Comparison of ENCODE assay signal across 8 cellular contexts in the genomic region with DNA sequence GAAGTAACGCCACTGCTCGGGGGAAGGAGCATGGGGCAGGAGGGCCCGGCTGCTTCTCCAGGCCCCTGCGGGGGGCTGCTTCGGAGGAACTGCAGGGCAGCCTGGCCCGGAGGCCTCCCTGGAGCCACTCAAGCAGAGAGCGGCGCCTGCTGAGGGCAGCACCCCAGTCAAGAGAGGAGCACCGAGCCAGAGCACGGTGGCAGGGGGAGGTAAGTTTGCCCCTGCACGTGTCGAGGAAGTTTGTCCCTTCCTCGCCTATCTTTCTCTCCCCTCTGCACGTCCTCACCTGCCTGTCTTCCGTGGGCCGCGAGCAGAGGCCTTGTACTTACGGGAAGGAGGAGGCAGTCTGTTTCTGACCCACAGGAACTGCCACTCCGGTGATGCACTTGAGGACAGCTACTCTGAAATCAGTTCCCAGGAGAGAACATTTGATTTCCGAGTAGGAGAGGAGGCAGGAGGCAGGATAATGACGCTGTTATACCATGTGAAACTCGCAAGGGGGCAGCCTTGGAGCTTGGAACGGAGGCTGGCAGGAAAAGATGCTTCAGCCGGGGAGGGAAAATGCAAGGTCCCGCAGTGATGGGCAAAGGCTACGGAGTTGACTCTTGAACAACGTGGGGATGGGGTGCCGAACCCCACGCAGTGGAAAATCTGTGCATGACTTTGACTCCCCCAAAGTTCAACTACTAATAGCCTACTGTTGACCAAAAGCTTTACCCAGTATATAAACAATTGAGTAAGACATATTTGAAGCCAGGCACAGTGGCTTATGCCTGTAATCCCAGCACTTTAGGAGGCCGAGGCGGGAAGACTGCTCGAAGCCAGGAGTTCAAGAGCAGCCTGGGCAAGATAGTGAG. TPM values are rescaled to one million over a fixed set of nuclear protein-coding genes. Genes with fewer than 3 reads are reported as not detected.
DNase-seq lines count a peak whose midpoint lies in the region; ATAC-seq and TF ChIP-seq lines count a peak whose summit lies in the region.

No MANE protein-coding gene starts in this region.

- ATAC-seq in activated T-helper 17 cell treated with anti-CD3 and anti-CD28 coated beads, Interleukin-2, amount 50 U/mL, for 72 hours (replicated peaks) = peak; percentile 69

- H3K4me1 ChIP-seq in DOHH2 (ENCODE audit: control insufficient read depth, low read length) (peaks cover 62% of the 10 kb centered on the region), neutrophil (ENCODE audit: control insufficient read depth in 1 of 2, insufficient read depth in 1 of 2, low read depth in 1 of 2, low read length in 1 of 2) (peaks cover 33 to 45% of the 10 kb centered on the region in 2 experiments)

- H3K9me2 ChIP-seq in DOHH2 (replicated peaks; ENCODE audit: control insufficient read depth, low read length) = no peaks in the 10 kb centered on the region

- H3K9me3 Mint-ChIP-seq in activated T-helper 17 cell treated with anti-CD3 and anti-CD28 coated beads, Interleukin-2, amount 50 U/mL, for 72 hours = no peaks in the 10 kb centered on the region

- peaks cover 14% of the 10 kb centered on the region for H3K27me3 ChIP-seq in DOHH2 (ENCODE audit: control insufficient read depth, low read length)
- H3K27me3 ChIP-seq in neutrophil = no peaks in the 10 kb centered on the region

- H3F3A ChIP-seq in DOHH2 (ENCODE audit: control insufficient read depth, insufficient read depth) = peaks cover 19% of the 10 kb centered on the region

- no peaks in the 10 kb centered on the region for H3K36me3 Mint-ChIP-seq in activated T-helper 17 cell treated with anti-CD3 and anti-CD28 coated beads, Interleukin-2, amount 50 U/mL, for 72 hours (ENCODE audit: low read depth)

- H3K4me1 Mint-ChIP-seq in activated T-helper 17 cell treated with anti-CD3 and anti-CD28 coated beads, Interleukin-2, amount 50 U/mL, for 72 hours = peaks cover 15% of the 10 kb centered on the region

- peak overlapping the region; percentile 61 for H3K4me2 ChIP-seq in DOHH2 (ENCODE audit: low read length)

- 0 out of 2 replicates have a peak, but pooled peaks cover 3% of the 10 kb centered on the region for H4K20me1 ChIP-seq in DOHH2 (ENCODE audit: control insufficient read depth, insufficient read depth, low read depth, low read length)

- peak; percentile 81 for DNase-seq in RKO (ENCODE audit: low spot score)
- DNase-seq in foreskin fibroblast = peak; percentile 71 to 89
- peak; percentile 91 for DNase-seq in superior temporal gyrus (ENCODE audit: extremely low spot score)
- DNase-seq in GOT3 (lab: John Stamatoyannopoulos, UW) = no peak

- peak overlapping the region; percentile 64 for H3K27ac Mint-ChIP-seq in activated T-helper 17 cell treated with anti-CD3 and anti-CD28 coated beads, Interleukin-2, amount 50 U/mL, for 72 hours

- H3K4me3 ChIP-seq in DOHH2 (ENCODE audit: low read length) = peak overlapping the region; percentile 44
- H3K4me3 ChIP-seq in foreskin fibroblast (ENCODE audit: low read depth in 1 of 2, low read length in 2 of 2) = no peak overlapping the region
- H3K4me3 ChIP-seq in neutrophil (ENCODE audit: low read depth in 1 of 2, low read length in 1 of 2) = no peak overlapping the region

- H3K27ac ChIP-seq in DOHH2 (ENCODE audit: low read depth, low read length) (peak overlapping the region; percentile 48), neutrophil (no peak overlapping the region)

- peak overlapping the region; percentile 48 for H3K4me3 Mint-ChIP-seq in activated T-helper 17 cell treated with anti-CD3 and anti-CD28 coated beads, Interleukin-2, amount 50 U/mL, for 72 hours

- peaks cover 8% of the 10 kb centered on the region for H3K36me3 ChIP-seq in DOHH2 (ENCODE audit: control insufficient read depth, low read length)
- H3K36me3 ChIP-seq in neutrophil = no peaks in the 10 kb centered on the region

- no peaks in the 10 kb centered on the region for H3K79me2 ChIP-seq in DOHH2 (ENCODE audit: control insufficient read depth, low read length)

- H3K9me3 ChIP-seq in DOHH2 (ENCODE audit: control insufficient read depth, insufficient read depth, low read length) = no peaks in the 10 kb centered on the region
- no peaks in the 10 kb centered on the region for H3K9me3 ChIP-seq in neutrophil

- TF ChIP-seq CTCF in DOHH2 (IDR thresholded peaks at IDR 0.05; ENCODE audit: low read depth, low read length, poor library complexity, severe bottlenecking) (peak; percentile 84), LNCAP (IDR thresholded peaks at IDR 0.05) (peak; percentile 76), foreskin fibroblast (IDR thresholded peaks at IDR 0.05; ENCODE audit: low read depth, low read length) (peak; percentile 77), neutrophil (IDR thresholded peaks at IDR 0.05) (peak; percentile 85)

- H3K27me3 Mint-ChIP-seq in activated T-helper 17 cell treated with anti-CD3 and anti-CD28 coated beads, Interleukin-2, amount 50 U/mL, for 72 hours = peaks cover 8% of the 10 kb centered on the region

RNA-seq across cellular contexts. Expression of gene FFAR1, which starts 5.0 kb away (rescaled TPM):
- under 1 TPM; 0.42 to 0.54 TPM for total RNA-seq in activated T-helper 17 cell treated with anti-CD3 and anti-CD28 coated beads, Interleukin-2, amount 50 U/mL, for 72 hours

RNA-seq across cellular contexts. Expression of gene FFAR3, which starts 5.6 kb away (rescaled TPM):
- 1 to 10 TPM; 1.7 to 2.3 TPM for total RNA-seq in activated T-helper 17 cell treated with anti-CD3 and anti-CD28 coated beads, Interleukin-2, amount 50 U/mL, for 72 hours

RNA-seq across cellular contexts. Expression of gene GPR42, which starts 18.2 kb away (rescaled TPM):
- total RNA-seq in activated T-helper 17 cell treated with anti-CD3 and anti-CD28 coated beads, Interleukin-2, amount 50 U/mL, for 72 hours = under 1 TPM; 0.42 to 0.61 TPM

RNA-seq across cellular contexts. Expression of gene CD22, which starts 23.7 kb away (rescaled TPM):
- 10 to 100 TPM in 1 of 2 donors, 1 to 10 TPM in 1; 5.3 to 11.7 TPM for total RNA-seq in activated T-helper 17 cell treated with anti-CD3 and anti-CD28 coated beads, Interleukin-2, amount 50 U/mL, for 72 hours
